15 cellular contexts compared by ENCODE assay signal in genomic region chr19:2011169-2011568, GRCh38.
"Had no signal": no experiment of that assay in that cellular context is flagged by ENCODE, and none has a peak within 500 bp of the region (broad histone marks: within the 10 kb centered on the region; RNA-seq: fewer than 3 reads in every experiment).

No MANE protein-coding gene starts in this region.

- H3K36me3 ChIP-seq: transverse colon had no signal

- H3K9ac ChIP-seq: parathyroid adenoma had no signal

- H3K4me1 Mint-ChIP-seq: nephron had no signal

- H3K4me3 Mint-ChIP-seq: activated CD4-positive, alpha-beta T cell treated with anti-CD3 and anti-CD28 coated beads, Interleukin-2, amount 10 ng/mL, durations not matched to agents 7 days and 5 days; activated T-helper 1 cell treated with anti-CD3 and anti-CD28 coated beads, Interleukin-12 subunit alpha, Interleukin-12 subunit beta, Interleukin-2, Interleukin-4 antibody, amounts not matched to agents 30 ng/mL and 10 ng/mL and 1 ng/mL, durations not matched to agents 14 hours and 24 hours and 36 hours; central memory CD8-positive, alpha-beta T cell had no signal

- H3K27me3 ChIP-seq: body of pancreas, transverse colon had no signal

- DNase-seq: activated CD4-positive, alpha-beta T cell treated with anti-CD3 and anti-CD28 coated beads, Interleukin-2, amount 10 ng/mL, durations not matched to agents 7 days and 5 days; body of pancreas; effector CD8-positive, alpha-beta T cell; foreskin fibroblast; hippocampal formation; mesenchymal stem cell; stimulated activated CD4-positive, alpha-beta T cell treated with anti-CD3 and anti-CD28 coated beads, Interleukin-2, amount 100 ng/mL, for 48 hours; stimulated activated naive CD4-positive, alpha-beta T cell treated with Interleukin-2 at 50 U/mL for 16 hours; transverse colon had no signal

- H3K27ac ChIP-seq: body of pancreas, coronary artery, parathyroid adenoma, transverse colon had no signal

- H3K9me3 ChIP-seq: body of pancreas, transverse colon had no signal

- ATAC-seq: activated naive CD4-positive, alpha-beta T cell treated with anti-CD3 and anti-CD28 coated beads, Interleukin-2, amount 50 U/mL, for 72 hours; body of pancreas had no signal

- H3K4me3 ChIP-seq: body of pancreas, coronary artery, transverse colon had no signal

- H3K27me3 Mint-ChIP-seq: activated CD4-positive, alpha-beta T cell treated with anti-CD3 and anti-CD28 coated beads, Interleukin-2, amount 10 ng/mL, durations not matched to agents 7 days and 5 days; central memory CD8-positive, alpha-beta T cell had no signal

- H3K27ac Mint-ChIP-seq: activated T-helper 1 cell treated with anti-CD3 and anti-CD28 coated beads, Interleukin-12 subunit alpha, Interleukin-12 subunit beta, Interleukin-2, Interleukin-4 antibody, amounts not matched to agents 30 ng/mL and 10 ng/mL and 1 ng/mL, durations not matched to agents 14 hours and 24 hours and 36 hours had no signal

- H3K9me3 Mint-ChIP-seq: activated CD4-positive, alpha-beta T cell treated with anti-CD3 and anti-CD28 coated beads, Interleukin-2, amount 10 ng/mL, durations not matched to agents 7 days and 5 days; activated naive CD4-positive, alpha-beta T cell treated with anti-CD3 and anti-CD28 coated beads, Interleukin-2, amount 50 U/mL, for 72 hours; activated T-helper 1 cell treated with anti-CD3 and anti-CD28 coated beads, Interleukin-12 subunit alpha, Interleukin-12 subunit beta, Interleukin-2, Interleukin-4 antibody, amounts not matched to agents 30 ng/mL and 10 ng/mL and 1 ng/mL, durations not matched to agents 14 hours and 24 hours and 36 hours; central memory CD8-positive, alpha-beta T cell; nephron had no signal

- H2AFZ ChIP-seq: parathyroid adenoma had no signal
